ENCODE assay signal across 8 cellular contexts in the genomic region with DNA sequence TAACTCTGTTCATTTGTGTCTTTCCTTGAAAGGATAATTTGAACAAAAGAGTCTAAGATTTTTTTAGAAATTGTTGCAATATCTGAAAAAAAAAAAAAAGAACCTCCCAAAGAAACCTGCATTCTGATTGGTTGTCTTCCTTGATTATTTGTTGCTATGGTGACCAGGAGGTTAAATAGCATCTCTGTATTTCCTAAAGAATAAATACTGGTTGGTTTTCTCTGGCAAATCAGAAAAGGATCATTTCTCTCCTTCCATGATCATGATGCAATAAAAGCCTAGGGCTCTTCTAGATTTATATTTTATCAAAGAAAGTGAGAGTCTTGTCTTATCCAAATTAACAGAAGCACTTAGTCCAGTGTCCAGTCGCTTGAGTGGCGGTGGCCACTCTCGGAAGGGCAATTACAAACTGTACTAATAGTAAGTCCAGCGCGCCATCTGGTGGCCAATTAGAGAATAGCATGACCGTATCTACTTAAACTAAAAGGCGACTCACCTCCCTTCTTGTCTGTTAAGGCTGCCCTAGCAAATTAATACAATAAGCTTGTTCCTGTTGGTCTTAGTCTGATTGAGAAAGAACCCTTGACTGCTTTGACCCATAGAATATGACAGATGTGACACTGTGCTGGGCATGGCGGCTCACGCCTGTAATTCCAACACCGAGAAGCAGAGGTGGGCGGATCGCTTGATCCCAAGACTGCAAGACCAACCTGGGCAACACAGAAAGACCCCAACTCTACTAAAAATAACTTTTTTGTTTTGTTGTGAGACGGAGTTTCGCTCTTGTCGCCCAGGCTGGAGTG. TPM values are rescaled to one million over a fixed set of nuclear protein-coding genes. Genes with fewer than 3 reads are reported as not detected.
A peak's percentile ranks its signal among the peaks of the same experiment; 100 is the strongest.
DNase-seq lines count a peak whose midpoint lies in the region; ATAC-seq and TF ChIP-seq lines count a peak whose summit lies in the region.

No MANE protein-coding gene starts in this region.

- no peak overlapping the region for H3K27ac ChIP-seq in OCI-LY3 (ENCODE audit: low read length)

- no peak for ATAC-seq in HG03175 (IDR thresholded peaks at IDR 0.05; ENCODE audit: unreplicated experiment)

- H3K9me3 ChIP-seq in OCI-LY3 (ENCODE audit: insufficient read depth, low read length) = no peaks in the 10 kb centered on the region

- H3K36me3 ChIP-seq in OCI-LY3 (replicated peaks; ENCODE audit: low read depth, low read length) = no peaks in the 10 kb centered on the region

- H3K27me3 ChIP-seq in OCI-LY3 (ENCODE audit: low read depth, low read length) = no peaks in the 10 kb centered on the region

- TF ChIP-seq CTCF in OCI-LY3 (IDR thresholded peaks at IDR 0.05; ENCODE audit: low read depth, low read length) = peak; percentile 97
- peak; percentile 82 for TF ChIP-seq CTCF in epithelial cell of esophagus (IDR thresholded peaks at IDR 0.05; ENCODE audit: insufficient read depth, low read depth, low read length, missing control alignments)

- H4K20me1 ChIP-seq in OCI-LY3 (ENCODE audit: insufficient read depth, low read length) = no peaks in the 10 kb centered on the region

- H3K4me2 ChIP-seq in OCI-LY3 (ENCODE audit: low read length) = peak overlapping the region; percentile 66

- peak overlapping the region; percentile 54; the same call in 1 of the 2 replicates for H2AFZ ChIP-seq in OCI-LY3 (ENCODE audit: low read depth, low read length)

- H3K4me1 ChIP-seq in OCI-LY3 (ENCODE audit: low read length) = peaks cover 6% of the 10 kb centered on the region; the same call in 1 of the 2 replicates

- H3K9ac ChIP-seq in OCI-LY3 (ENCODE audit: low read length) = no peak overlapping the region

- no peaks in the 10 kb centered on the region for H3K79me2 ChIP-seq in OCI-LY3 (ENCODE audit: low read length)

- H3K4me3 ChIP-seq in Jurkat, Clone E6-1 (ENCODE audit: low read length) = no peak overlapping the region
- H3K4me3 ChIP-seq in OCI-LY3 (ENCODE audit: low read length) = peak overlapping the region; percentile 46; the same call in 1 of the 2 replicates
- H3K4me3 ChIP-seq in epithelial cell of esophagus (ENCODE audit: low read length) = no peak overlapping the region

- DNase-seq in COLO829 (ENCODE audit: low spot score) = peak; percentile 75
- peak; percentile 76 for DNase-seq in Jurkat, Clone E6-1 (ENCODE audit: low read depth, low spot score)
- peak; percentile 81 for DNase-seq in activated CD8-positive, alpha-beta memory T cell treated with anti-CD3 and anti-CD28 coated beads, Interleukin-2, amount 50 U/mL, for 4 hours
- peak; percentile 86 for DNase-seq in epithelial cell of esophagus (ENCODE audit: low read depth)
- peak; percentile 93 for DNase-seq in mucosa of gallbladder (ENCODE audit: low spot score)
- peak; percentile 58 to 81 for DNase-seq in stimulated activated CD8-positive, alpha-beta memory T cell treated with anti-CD3 and anti-CD28 coated beads, Interleukin-4, amount 100 ng/mL, for 4 hours (ENCODE audit: low read depth in 2 of 2, low spot score in 1 of 2)

RNA-seq across cellular contexts. Expression of gene PNMA8B, which starts 47.0 kb away (rescaled TPM):
- polyA plus RNA-seq in Jurkat, Clone E6-1 (2012; ENCODE audit: insufficient read depth, insufficient read length) = 0.59 TPM
- total RNA-seq in mucosa of gallbladder = 5.3 TPM

RNA-seq across cellular contexts. Expression of gene CALM3, which starts 58.5 kb away (rescaled TPM):
- polyA plus RNA-seq in Jurkat, Clone E6-1 (2012; ENCODE audit: insufficient read depth, insufficient read length) = 522 TPM
- total RNA-seq in mucosa of gallbladder = 325 TPM
